In the genomic region with DNA sequence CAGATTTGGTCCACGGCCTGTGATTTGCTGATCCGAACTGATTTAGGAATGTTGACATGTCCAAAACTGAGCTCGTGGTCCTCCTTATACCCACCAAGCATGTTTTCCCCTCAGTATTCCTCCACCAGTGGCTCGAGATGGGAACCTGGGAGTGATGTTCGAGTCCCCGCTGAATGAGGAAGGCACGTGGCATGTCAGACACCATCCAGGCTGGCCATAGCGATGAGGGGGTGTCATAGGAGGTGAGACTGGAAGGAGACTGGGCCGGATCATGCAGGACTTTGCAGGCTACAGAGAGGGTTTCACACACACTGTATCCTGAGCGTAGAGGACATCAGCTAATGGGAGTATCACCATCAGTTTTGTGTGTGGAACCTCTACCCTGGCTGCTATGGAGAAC, we compare ENCODE assay signal across 1 cellular context.
TF ChIP-seq lines count a peak whose summit lies in the region.

No MANE protein-coding gene starts in this region.

TF ChIP-seq in IMR-90, 13 proteins besides CTCF, POLR2A, EP300 and RAD21:
- no peak for TF ChIP-seq FOS (IDR thresholded peaks at IDR 0.05; ENCODE audit: low read depth, low read length)
- no peak for TF ChIP-seq SMC3 (IDR thresholded peaks at IDR 0.05; ENCODE audit: low read depth, low read length)
- no peak for TF ChIP-seq MXI1 (IDR thresholded peaks at IDR 0.05; ENCODE audit: borderline replicate concordance, low read depth, low read length)
- TF ChIP-seq CEBPB (IDR thresholded peaks at IDR 0.05; ENCODE audit: low read depth, low read length) = no peak
- no peak for TF ChIP-seq RFX5 (IDR thresholded peaks at IDR 0.05; ENCODE audit: low read depth, low read length)
- no peak for TF ChIP-seq USF2 (IDR thresholded peaks at IDR 0.05; ENCODE audit: low read depth, low read length)
- no peak for TF ChIP-seq CHD1 (IDR thresholded peaks at IDR 0.05; ENCODE audit: low read depth, low read length)
- TF ChIP-seq MAFK (IDR thresholded peaks at IDR 0.05; ENCODE audit: low read depth, low read length) = no peak
- TF ChIP-seq RCOR1 (IDR thresholded peaks at IDR 0.05; ENCODE audit: insufficient replicate concordance, low read length) = no peak
- no peak for TF ChIP-seq ELK1 (IDR thresholded peaks at IDR 0.05; ENCODE audit: borderline replicate concordance, low read depth, low read length)
- no peak for TF ChIP-seq NFE2L2 (IDR thresholded peaks at IDR 0.05; ENCODE audit: low read depth, low read length)
- no peak for TF ChIP-seq MAZ (IDR thresholded peaks at IDR 0.05; ENCODE audit: borderline replicate concordance, low read depth, low read length)
